In genomic region chr7:104963991-104964385, GRCh38 we compare ENCODE assay signal across 13 cellular contexts. TPM values are rescaled to one million over a fixed set of nuclear protein-coding genes. Genes with fewer than 3 reads are reported as not detected.
DNase-seq lines count a peak whose midpoint lies in the region; ATAC-seq and TF ChIP-seq lines count a peak whose summit lies in the region.
"Had no signal": no experiment of that assay in that cellular context is flagged by ENCODE, and none has a peak within 500 bp of the region (broad histone marks: within the 10 kb centered on the region; RNA-seq: fewer than 3 reads in every experiment).

No MANE protein-coding gene starts in this region.

- DNase-seq in activated naive CD4-positive, alpha-beta T cell treated with anti-CD3 and anti-CD28 coated beads for 36 hours, result no peak
- no peak for DNase-seq in activated naive CD4-positive, alpha-beta T cell treated with anti-CD3 and anti-CD28 coated beads, Interleukin-2, amount 50 U/mL, for 16 hours
- peak; percentile 21 to 26 for DNase-seq in SHP77 (lab: John Stamatoyannopoulos, UW)
- peak; percentile 61 for DNase-seq in fibroblast of peridontal ligament (ENCODE audit: extremely low read depth)
- no peak for DNase-seq in testis
- DNase-seq in endodermal cell, result no peak
- DNase-seq: cortex of kidney, posterior cingulate gyrus had no signal

- H3K27me3 ChIP-seq in testis (no peaks in the 10 kb centered on the region), endodermal cell (ENCODE audit: control insufficient read depth, insufficient read depth, low read length, poor library complexity, severe bottlenecking) (no peaks in the 10 kb centered on the region)
- H3K27me3 ChIP-seq: BLaER1 had no signal

- no peak for TF ChIP-seq POLR2A in testis (IDR thresholded peaks at IDR 0.05)

- no peaks in the 10 kb centered on the region for H3K27me3 Mint-ChIP-seq in activated naive CD4-positive, alpha-beta T cell treated with anti-CD3 and anti-CD28 coated beads for 36 hours (ENCODE audit: low read depth)
- H3K27me3 Mint-ChIP-seq in endodermal cell (ENCODE audit: insufficient read depth), result no peaks in the 10 kb centered on the region
- H3K27me3 Mint-ChIP-seq: IgD-negative memory B cell had no signal

- H3K27ac Mint-ChIP-seq in activated naive CD4-positive, alpha-beta T cell treated with anti-CD3 and anti-CD28 coated beads for 36 hours, result peak overlapping the region; percentile 25
- no peak overlapping the region for H3K27ac Mint-ChIP-seq in endodermal cell
- H3K27ac Mint-ChIP-seq: IgD-negative memory B cell had no signal

- H3K27ac ChIP-seq in testis (peak overlapping the region; percentile 59 to 65), endodermal cell (ENCODE audit: low read depth, low read length) (no peak overlapping the region)
- H3K27ac ChIP-seq: BLaER1 had no signal

- H3K4me3 ChIP-seq in testis, result no peak overlapping the region
- H3K4me3 ChIP-seq in endodermal cell (ENCODE audit: low read length), result no peak overlapping the region
- H3K4me3 ChIP-seq: BLaER1, GM12878 had no signal

- ATAC-seq in GM18517 (IDR thresholded peaks at IDR 0.05; ENCODE audit: unreplicated experiment) (no peak), HG03135 (IDR thresholded peaks at IDR 0.05; ENCODE audit: unreplicated experiment) (no peak)
- ATAC-seq: GM12878 had no signal

- 65 to 94% methylated on average over 3 of the region's 3 CpGs for WGBS in testis, 2 donors
- WGBS in endodermal cell (ENCODE audit: insufficient coverage in 1 of 2, insufficient read length in 1 of 2), 2 experiments, result 86 to 100% methylated on average over 2 to 3 of the region's 3 CpGs

- intact Hi-C loops in activated naive CD4-positive, alpha-beta T cell treated with anti-CD3 and anti-CD28 coated beads for 36 hours (cut with micrococcal nuclease), result no loop called here
- intact Hi-C loops in testis (cut with DNase I; ENCODE audit: low total_unique reads), result no loop called here

- H3K9ac ChIP-seq in endodermal cell (ENCODE audit: extremely low read depth, low read length, poor library complexity, severe bottlenecking), result no peak overlapping the region
- H3K9ac ChIP-seq: BLaER1 had no signal

- H3K9me3 Mint-ChIP-seq in activated naive CD4-positive, alpha-beta T cell treated with anti-CD3 and anti-CD28 coated beads for 36 hours, result no peaks in the 10 kb centered on the region
- no peaks in the 10 kb centered on the region for H3K9me3 Mint-ChIP-seq in endodermal cell
- H3K9me3 Mint-ChIP-seq: IgD-negative memory B cell had no signal

- H3K4me1 ChIP-seq in testis, result peaks cover 8% of the 10 kb centered on the region
- H3K4me1 ChIP-seq in endodermal cell (ENCODE audit: control insufficient read depth, insufficient read depth, low read length), result no peaks in the 10 kb centered on the region

- H3K36me3 Mint-ChIP-seq in activated naive CD4-positive, alpha-beta T cell treated with anti-CD3 and anti-CD28 coated beads for 36 hours (ENCODE audit: low read depth), result peaks cover 18% of the 10 kb centered on the region
- no peaks in the 10 kb centered on the region for H3K36me3 Mint-ChIP-seq in endodermal cell (ENCODE audit: low read depth)

- H3K9me3 ChIP-seq in testis (no peaks in the 10 kb centered on the region), endodermal cell (ENCODE audit: control insufficient read depth, low read length) (no peaks in the 10 kb centered on the region)

- CTCF ChIA-PET in activated naive CD4-positive, alpha-beta T cell treated with anti-CD3 and anti-CD28 coated beads for 36 hours (lab: Charles Lee), result no interaction called here

- H3K4me3 Mint-ChIP-seq in activated naive CD4-positive, alpha-beta T cell treated with anti-CD3 and anti-CD28 coated beads for 36 hours, result no peak overlapping the region
- no peak overlapping the region for H3K4me3 Mint-ChIP-seq in endodermal cell
- H3K4me3 Mint-ChIP-seq: IgD-negative memory B cell had no signal

- H3K4me1 Mint-ChIP-seq in activated naive CD4-positive, alpha-beta T cell treated with anti-CD3 and anti-CD28 coated beads for 36 hours (ENCODE audit: low read depth), result peaks cover 4% of the 10 kb centered on the region
- H3K4me1 Mint-ChIP-seq in endodermal cell, result peaks cover 14% of the 10 kb centered on the region

- H3K36me3 ChIP-seq in testis (ENCODE audit: low read depth, missing control alignments) (no peaks in the 10 kb centered on the region), endodermal cell (ENCODE audit: control insufficient read depth, insufficient read depth, low read length) (no peaks in the 10 kb centered on the region)

- TF ChIP-seq CTCF in testis (IDR thresholded peaks at IDR 0.05) (no peak), endodermal cell (conservative IDR thresholded peaks at IDR 0.05) (no peak)

RNA-seq across cellular contexts. Expression of gene KMT2E, which starts 50.0 kb away (rescaled TPM):
- total RNA-seq in activated naive CD4-positive, alpha-beta T cell treated with anti-CD3 and anti-CD28 coated beads for 36 hours, result 10 to 100 TPM; 63.3 to 63.4 TPM
- total RNA-seq in testis (100 to 1,000 TPM in 1 of 2 donors, 10 to 100 TPM in 1; 96.6 to 133 TPM), endodermal cell (10 to 100 TPM; 65.7 to 70.4 TPM)
- polyA plus RNA-seq in testis (ENCODE audit: insufficient read depth, low read depth, low replicate concordance), result 21.1 TPM
- polyA plus RNA-seq in endodermal cell (2013, experiment 1 of 2), result 73.3 TPM
- polyA plus RNA-seq in endodermal cell (2013, experiment 2 of 2), result 71.3 TPM

Comparison
In these comparisons a context has a peak if more than half of its experiments do, and no peak if none do; other contexts are left out.
1. DNase-seq: peak in SHP77 (2 of 2) and fibroblast of peridontal ligament (single experiment); none in activated naive CD4-positive, alpha-beta T cell treated with anti-CD3 and anti-CD28 coated beads for 36 hours (single experiment), activated naive CD4-positive, alpha-beta T cell treated with anti-CD3 and anti-CD28 coated beads, Interleukin-2, amount 50 U/mL, for 16 hours (single experiment), testis (single experiment) and endodermal cell (single experiment).